15 cellular contexts compared by ENCODE assay signal in genomic region chr10:95477175-95477520, GRCh38.
DNase-seq lines count a peak whose midpoint lies in the region; ATAC-seq and TF ChIP-seq lines count a peak whose summit lies in the region.
"Had no signal": no experiment of that assay in that cellular context is flagged by ENCODE, and none has a peak within 500 bp of the region (broad histone marks: within the 10 kb centered on the region; RNA-seq: fewer than 3 reads in every experiment).

No MANE protein-coding gene starts in this region.

- H3K36me3 ChIP-seq in colonic mucosa: no peaks in the 10 kb centered on the region
- no peaks in the 10 kb centered on the region for H3K36me3 ChIP-seq in lung (ENCODE audit: control insufficient read depth in 2 of 2, insufficient read depth in 2 of 2, low read length in 2 of 2)
- peaks cover 0 to 2% of the 10 kb centered on the region in 2 donors for H3K36me3 ChIP-seq in stomach smooth muscle (ENCODE audit: control insufficient read depth in 2 of 2, insufficient read depth in 2 of 2, low read length in 2 of 2)

- H3K9me3 ChIP-seq in colonic mucosa (no peaks in the 10 kb centered on the region), lung (ENCODE audit: control insufficient read depth in 2 of 2, insufficient read depth in 1 of 2, low read length in 1 of 2) (no peaks in the 10 kb centered on the region), stomach smooth muscle (ENCODE audit: control insufficient read depth in 2 of 2, low read length in 2 of 2) (no peaks in the 10 kb centered on the region)

- H3K27ac ChIP-seq in colonic mucosa: peak overlapping the region; percentile 70
- peak overlapping the region; percentile 79 to 87 for H3K27ac ChIP-seq in lung (ENCODE audit: low read depth in 1 of 2, low read length in 1 of 2)
- H3K27ac ChIP-seq in stomach smooth muscle (ENCODE audit: low read length): peak overlapping the region; percentile 96

- no peak for DNase-seq in colonic mucosa
- no peak for DNase-seq in lung (ENCODE audit: low spot score)
- DNase-seq in middle frontal gyrus (ENCODE audit: extremely low spot score, low spot score): no peak
- DNase-seq in NOMO-1 treated with dmso at 0.1 percent for 144 hours (lab: John Stamatoyannopoulos, UW; ENCODE audit: unreplicated experiment): no peak
- no peak for DNase-seq in left colon
- DNase-seq in stimulated activated naive CD4-positive, alpha-beta T cell treated with Interleukin-2 at 50 U/mL for 16 hours (lab: John Stamatoyannopoulos, UW): no peak
- DNase-seq: activated CD8-positive, alpha-beta memory T cell treated with anti-CD3 and anti-CD28 coated beads for 24 hours; activated naive CD4-positive, alpha-beta T cell treated with anti-CD3 and anti-CD28 coated beads for 36 hours; AML-193; naive thymus-derived CD4-positive, alpha-beta T cell; NCI-H2029; SIG-M5; stimulated activated CD4-positive, alpha-beta T cell treated with anti-CD3 and anti-CD28 coated beads, Interleukin-12 subunit alpha, Interleukin-12 subunit beta, amount 100 ng/mL, for 4 hours had no signal

- H3K4me3 ChIP-seq in colonic mucosa (no peak overlapping the region), lung (no peak overlapping the region), stomach smooth muscle (ENCODE audit: low read length in 2 of 2) (peak overlapping the region in 1 of 2 donors; percentile 29)

- no peak for TF ChIP-seq CTCF in colonic mucosa (IDR thresholded peaks at IDR 0.05)
- no peak for TF ChIP-seq CTCF in lung (IDR thresholded peaks at IDR 0.05; ENCODE audit: control extremely low read depth, extremely low read depth)

- H3K27me3 ChIP-seq in colonic mucosa (no peaks in the 10 kb centered on the region), lung (ENCODE audit: control insufficient read depth, insufficient read depth) (no peaks in the 10 kb centered on the region), stomach smooth muscle (ENCODE audit: control insufficient read depth in 1 of 2, insufficient read depth in 2 of 2, low read length in 2 of 2) (no peaks in the 10 kb centered on the region)

- WGBS in lung, 2 donors: 82 to 91% methylated on average over 2 of the region's 2 CpGs

- H3K9ac ChIP-seq in colonic mucosa (ENCODE audit: low read depth in 2 of 2, low read length in 2 of 2) (peak overlapping the region in 1 of 2 donors; percentile 36), stomach smooth muscle (ENCODE audit: low read length in 2 of 2) (peak overlapping the region; percentile 19 to 43)

- H3K4me1 ChIP-seq in colonic mucosa (no peaks in the 10 kb centered on the region), lung (ENCODE audit: control insufficient read depth in 2 of 2, insufficient read depth in 2 of 2, low read length in 2 of 2) (peaks cover 27 to 61% of the 10 kb centered on the region in 2 donors), stomach smooth muscle (ENCODE audit: control insufficient read depth, insufficient read depth, low read length) (peaks cover 77% of the 10 kb centered on the region)

- intact Hi-C loops in colonic mucosa (cut with DNase I) (no loop called here), left colon (cut with DNase I, micrococcal nuclease) (no loop called here)

- ATAC-seq in HG02610 (IDR thresholded peaks at IDR 0.05; ENCODE audit: unreplicated experiment) (peak; percentile 42), lung (ENCODE audit: insufficient read depth, low FRiP score) (no peak), left colon (no peak)
- ATAC-seq: naive thymus-derived CD4-positive, alpha-beta T cell had no signal
